Comparison of ENCODE assay signal across 1 cellular context in the genomic region with DNA sequence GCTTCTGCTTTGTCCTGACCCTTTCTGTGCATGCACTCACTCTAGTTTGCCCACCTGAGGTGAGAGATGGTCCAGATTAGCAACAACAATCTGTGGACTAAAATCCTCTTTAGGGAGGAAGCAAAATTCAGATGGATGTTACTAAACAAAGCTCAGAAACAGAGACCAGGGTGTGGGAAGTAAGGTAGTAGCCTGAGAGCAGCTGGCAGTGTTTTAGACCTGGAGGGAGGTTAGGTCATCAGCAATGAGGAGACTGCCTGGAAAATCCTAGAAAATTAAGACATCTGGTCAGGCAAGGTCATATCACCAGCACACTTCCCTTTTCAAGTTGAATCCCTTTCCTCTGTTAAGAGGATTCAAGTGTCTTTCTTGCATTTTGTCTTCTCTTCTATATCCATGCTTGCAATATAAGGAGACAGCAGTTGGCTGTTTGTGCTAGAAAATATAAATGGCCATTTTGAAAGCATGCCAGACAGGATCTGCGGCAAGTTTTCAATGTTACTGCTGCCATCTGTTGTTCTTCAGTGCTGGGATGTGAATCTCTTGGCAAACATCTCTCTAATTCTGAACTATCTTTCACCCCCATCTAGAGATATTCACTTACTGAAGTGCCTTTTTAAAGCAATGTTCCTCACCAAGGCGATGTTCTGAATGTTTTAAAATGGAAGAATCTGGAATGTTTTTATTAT.
TF ChIP-seq lines count a peak whose summit lies in the region.

No MANE protein-coding gene starts in this region.

TF ChIP-seq in SK-N-SH, 30 proteins besides CTCF, POLR2A, EP300 and RAD21 (continued from another document):
- TF ChIP-seq, protein P1, sequence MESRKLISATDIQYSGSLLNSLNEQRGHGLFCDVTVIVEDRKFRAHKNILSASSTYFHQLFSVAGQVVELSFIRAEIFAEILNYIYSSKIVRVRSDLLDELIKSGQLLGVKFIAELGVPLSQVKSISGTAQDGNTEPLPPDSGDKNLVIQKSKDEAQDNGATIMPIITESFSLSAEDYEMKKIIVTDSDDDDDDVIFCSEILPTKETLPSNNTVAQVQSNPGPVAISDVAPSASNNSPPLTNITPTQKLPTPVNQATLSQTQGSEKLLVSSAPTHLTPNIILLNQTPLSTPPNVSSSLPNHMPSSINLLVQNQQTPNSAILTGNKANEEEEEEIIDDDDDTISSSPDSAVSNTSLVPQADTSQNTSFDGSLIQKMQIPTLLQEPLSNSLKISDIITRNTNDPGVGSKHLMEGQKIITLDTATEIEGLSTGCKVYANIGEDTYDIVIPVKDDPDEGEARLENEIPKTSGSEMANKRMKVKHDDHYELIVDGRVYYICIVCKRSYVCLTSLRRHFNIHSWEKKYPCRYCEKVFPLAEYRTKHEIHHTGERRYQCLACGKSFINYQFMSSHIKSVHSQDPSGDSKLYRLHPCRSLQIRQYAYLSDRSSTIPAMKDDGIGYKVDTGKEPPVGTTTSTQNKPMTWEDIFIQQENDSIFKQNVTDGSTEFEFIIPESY (IDR thresholded peaks at IDR 0.05; ENCODE audit: borderline replicate concordance, low read depth), result no peak
- TF ChIP-seq JUND (IDR thresholded peaks at IDR 0.05), result no peak
- TF ChIP-seq TEAD4 (IDR thresholded peaks at IDR 0.05; ENCODE audit: borderline replicate concordance, insufficient read depth), result no peak
- TF ChIP-seq FOXJ3 (CRISPR knock-in tag; IDR thresholded peaks at IDR 0.05), result no peak
- peak; percentile 82 for TF ChIP-seq NFIC (IDR thresholded peaks at IDR 0.05; ENCODE audit: borderline replicate concordance)
- no peak; the same call in 1 of the 2 replicates for TF ChIP-seq FOSL2 (IDR thresholded peaks at IDR 0.05; ENCODE audit: borderline replicate concordance, low read depth)
- peak; percentile 59 for TF ChIP-seq GATA2 (CRISPR knock-in tag; IDR thresholded peaks at IDR 0.05)
- no peak for TF ChIP-seq ELF1 (IDR thresholded peaks at IDR 0.05)
- 0 out of 2 replicates have a peak, but pooled peaks have one; percentile 11 for TF ChIP-seq TAF1 (IDR thresholded peaks at IDR 0.05; ENCODE audit: borderline replicate concordance, low read depth, low read length)
- no peak for TF ChIP-seq NRF1 (IDR thresholded peaks at IDR 0.05; ENCODE audit: low read depth, low read length)
- TF ChIP-seq, protein P2, sequence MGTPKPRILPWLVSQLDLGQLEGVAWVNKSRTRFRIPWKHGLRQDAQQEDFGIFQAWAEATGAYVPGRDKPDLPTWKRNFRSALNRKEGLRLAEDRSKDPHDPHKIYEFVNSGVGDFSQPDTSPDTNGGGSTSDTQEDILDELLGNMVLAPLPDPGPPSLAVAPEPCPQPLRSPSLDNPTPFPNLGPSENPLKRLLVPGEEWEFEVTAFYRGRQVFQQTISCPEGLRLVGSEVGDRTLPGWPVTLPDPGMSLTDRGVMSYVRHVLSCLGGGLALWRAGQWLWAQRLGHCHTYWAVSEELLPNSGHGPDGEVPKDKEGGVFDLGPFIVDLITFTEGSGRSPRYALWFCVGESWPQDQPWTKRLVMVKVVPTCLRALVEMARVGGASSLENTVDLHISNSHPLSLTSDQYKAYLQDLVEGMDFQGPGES (IDR thresholded peaks at IDR 0.05; ENCODE audit: low read depth, low read length), result no peak
- TF ChIP-seq SMC3 (IDR thresholded peaks at IDR 0.05; ENCODE audit: low read depth, low read length), result peak; percentile 39; the same call in 1 of the 2 replicates
- TF ChIP-seq CHD2 (IDR thresholded peaks at IDR 0.05; ENCODE audit: low read length, partially characterized antibody), result peak; percentile 67
- TF ChIP-seq, protein P3, sequence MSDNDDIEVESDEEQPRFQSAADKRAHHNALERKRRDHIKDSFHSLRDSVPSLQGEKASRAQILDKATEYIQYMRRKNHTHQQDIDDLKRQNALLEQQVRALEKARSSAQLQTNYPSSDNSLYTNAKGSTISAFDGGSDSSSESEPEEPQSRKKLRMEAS (IDR thresholded peaks at IDR 0.05; ENCODE audit: low read depth), result 0 out of 2 replicates have a peak, but pooled peaks have one; percentile 33
- TF ChIP-seq, protein P4, sequence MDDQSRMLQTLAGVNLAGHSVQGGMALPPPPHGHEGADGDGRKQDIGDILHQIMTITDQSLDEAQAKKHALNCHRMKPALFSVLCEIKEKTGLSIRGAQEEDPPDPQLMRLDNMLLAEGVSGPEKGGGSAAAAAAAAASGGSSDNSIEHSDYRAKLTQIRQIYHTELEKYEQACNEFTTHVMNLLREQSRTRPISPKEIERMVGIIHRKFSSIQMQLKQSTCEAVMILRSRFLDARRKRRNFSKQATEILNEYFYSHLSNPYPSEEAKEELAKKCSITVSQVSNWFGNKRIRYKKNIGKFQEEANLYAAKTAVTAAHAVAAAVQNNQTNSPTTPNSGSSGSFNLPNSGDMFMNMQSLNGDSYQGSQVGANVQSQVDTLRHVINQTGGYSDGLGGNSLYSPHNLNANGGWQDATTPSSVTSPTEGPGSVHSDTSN (IDR thresholded peaks at IDR 0.05), result peak; percentile 61
- TF ChIP-seq YY1 (IDR thresholded peaks at IDR 0.05; ENCODE audit: low read depth), result peak; percentile 59; the same call in 1 of the 2 replicates
- TF ChIP-seq TCF12 (IDR thresholded peaks at IDR 0.05), result peak; percentile 79
- peak; percentile 74 for TF ChIP-seq MXI1 (IDR thresholded peaks at IDR 0.05; ENCODE audit: low read depth, low read length)
- no peak for TF ChIP-seq GABPA (IDR thresholded peaks at IDR 0.05; ENCODE audit: low read depth)
- TF ChIP-seq RCOR1 (IDR thresholded peaks at IDR 0.05; ENCODE audit: low read length), result peak; percentile 61; the same call in 1 of the 2 replicates
- peak; percentile 42; the same call in 1 of the 2 replicates for TF ChIP-seq FOXM1 (IDR thresholded peaks at IDR 0.05; ENCODE audit: low read depth)
- no peak for TF ChIP-seq SIN3A (IDR thresholded peaks at IDR 0.05; ENCODE audit: borderline replicate concordance, low read depth, low read length)
- peak; percentile 12; the same call in 1 of the 2 replicates for TF ChIP-seq RXRA (IDR thresholded peaks at IDR 0.05; ENCODE audit: borderline replicate concordance, low read depth)
- no peak for TF ChIP-seq EZH2phosphoT487 (IDR thresholded peaks at IDR 0.05; ENCODE audit: borderline replicate concordance, low read depth)
- 0 out of 2 replicates have a peak, but pooled peaks have one; percentile 10 for TF ChIP-seq RFX5 (IDR thresholded peaks at IDR 0.05; ENCODE audit: low read length)
- TF ChIP-seq, protein P5, sequence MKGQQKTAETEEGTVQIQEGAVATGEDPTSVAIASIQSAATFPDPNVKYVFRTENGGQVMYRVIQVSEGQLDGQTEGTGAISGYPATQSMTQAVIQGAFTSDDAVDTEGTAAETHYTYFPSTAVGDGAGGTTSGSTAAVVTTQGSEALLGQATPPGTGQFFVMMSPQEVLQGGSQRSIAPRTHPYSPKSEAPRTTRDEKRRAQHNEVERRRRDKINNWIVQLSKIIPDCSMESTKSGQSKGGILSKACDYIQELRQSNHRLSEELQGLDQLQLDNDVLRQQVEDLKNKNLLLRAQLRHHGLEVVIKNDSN (IDR thresholded peaks at IDR 0.05; ENCODE audit: borderline replicate concordance, low read depth), result no peak
- TF ChIP-seq POLR2AphosphoS5 (IDR thresholded peaks at IDR 0.05; ENCODE audit: low read depth, low read length), result 0 out of 2 replicates have a peak, but pooled peaks have one; percentile 41
- TF ChIP-seq, protein P6, sequence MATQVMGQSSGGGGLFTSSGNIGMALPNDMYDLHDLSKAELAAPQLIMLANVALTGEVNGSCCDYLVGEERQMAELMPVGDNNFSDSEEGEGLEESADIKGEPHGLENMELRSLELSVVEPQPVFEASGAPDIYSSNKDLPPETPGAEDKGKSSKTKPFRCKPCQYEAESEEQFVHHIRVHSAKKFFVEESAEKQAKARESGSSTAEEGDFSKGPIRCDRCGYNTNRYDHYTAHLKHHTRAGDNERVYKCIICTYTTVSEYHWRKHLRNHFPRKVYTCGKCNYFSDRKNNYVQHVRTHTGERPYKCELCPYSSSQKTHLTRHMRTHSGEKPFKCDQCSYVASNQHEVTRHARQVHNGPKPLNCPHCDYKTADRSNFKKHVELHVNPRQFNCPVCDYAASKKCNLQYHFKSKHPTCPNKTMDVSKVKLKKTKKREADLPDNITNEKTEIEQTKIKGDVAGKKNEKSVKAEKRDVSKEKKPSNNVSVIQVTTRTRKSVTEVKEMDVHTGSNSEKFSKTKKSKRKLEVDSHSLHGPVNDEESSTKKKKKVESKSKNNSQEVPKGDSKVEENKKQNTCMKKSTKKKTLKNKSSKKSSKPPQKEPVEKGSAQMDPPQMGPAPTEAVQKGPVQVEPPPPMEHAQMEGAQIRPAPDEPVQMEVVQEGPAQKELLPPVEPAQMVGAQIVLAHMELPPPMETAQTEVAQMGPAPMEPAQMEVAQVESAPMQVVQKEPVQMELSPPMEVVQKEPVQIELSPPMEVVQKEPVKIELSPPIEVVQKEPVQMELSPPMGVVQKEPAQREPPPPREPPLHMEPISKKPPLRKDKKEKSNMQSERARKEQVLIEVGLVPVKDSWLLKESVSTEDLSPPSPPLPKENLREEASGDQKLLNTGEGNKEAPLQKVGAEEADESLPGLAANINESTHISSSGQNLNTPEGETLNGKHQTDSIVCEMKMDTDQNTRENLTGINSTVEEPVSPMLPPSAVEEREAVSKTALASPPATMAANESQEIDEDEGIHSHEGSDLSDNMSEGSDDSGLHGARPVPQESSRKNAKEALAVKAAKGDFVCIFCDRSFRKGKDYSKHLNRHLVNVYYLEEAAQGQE (IDR thresholded peaks at IDR 0.05; ENCODE audit: low read depth, low read length), result no peak
TF ChIP-seq in SK-N-SH: peak in this region for 15.
